In genomic region chr22:47591709-47592108, GRCh38 we compare ENCODE assay signal across 20 cellular contexts.
"Had no signal": no experiment of that assay in that cellular context is flagged by ENCODE, and none has a peak within 500 bp of the region (broad histone marks: within the 10 kb centered on the region; RNA-seq: fewer than 3 reads in every experiment).

No MANE protein-coding gene starts in this region.

- DNase-seq: activated CD4-positive, alpha-beta T cell treated with anti-CD3 and anti-CD28 coated beads for 4 hours; activated CD8-positive, alpha-beta memory T cell treated with anti-CD3 and anti-CD28 coated beads, Interleukin-2, amount 50 U/mL, for 4 hours; activated CD8-positive, alpha-beta T cell treated with anti-CD3 and anti-CD28 coated beads for 36 hours; activated naive CD4-positive, alpha-beta T cell; activated T-cell treated with anti-CD3 and anti-CD28 coated beads, Interleukin-2, amount 50 U/mL, for 72 hours; NCI-H1092; NCI-H1417; NCI-H1930; NCI-H2171; NCI-H2227 treated with DMSO at 0.1 percent for 48 hours; NCI-H526 treated with DMSO at 0.1 percent for 48 hours; SHP77 had no signal

- H3K27me3 ChIP-seq: Peyer's patch had no signal

- H3K9me3 Mint-ChIP-seq: activated CD8-positive, alpha-beta T cell treated with anti-CD3 and anti-CD28 coated beads for 36 hours; activated naive CD4-positive, alpha-beta T cell treated with anti-CD3 and anti-CD28 coated beads, Interleukin-2, amount 50 U/mL, for 24 hours; activated T-helper 2 cell treated with anti-CD3 and anti-CD28 coated beads, Interferon-gamma antibody, Interleukin-2, Interleukin-4, amounts not matched to agents 10 μg/mL and 5 μg/mL and 100 μg/mL, durations not matched to agents 14 hours and 24 hours and 36 hours; T-helper 1 cell treated with Interleukin-12 subunit alpha and Interleukin-12 subunit beta and Interleukin-4 antibody, amounts not matched to agents 30 μg/mL and 1 μg/mL, for 36 hours had no signal

- H3K4me1 ChIP-seq: breast epithelium, Peyer's patch had no signal

- H3K4me3 Mint-ChIP-seq: activated CD8-positive, alpha-beta T cell treated with anti-CD3 and anti-CD28 coated beads for 36 hours; activated naive CD4-positive, alpha-beta T cell treated with anti-CD3 and anti-CD28 coated beads, Interleukin-2, amount 50 U/mL, for 24 hours; activated T-cell treated with anti-CD3 and anti-CD28 coated beads, Interleukin-2, amount 50 U/mL, for 72 hours; T-helper 1 cell treated with Interleukin-12 subunit alpha and Interleukin-12 subunit beta and Interleukin-4 antibody, amounts not matched to agents 30 μg/mL and 1 μg/mL, for 36 hours had no signal

- ATAC-seq: activated CD4-positive, CD25-positive, alpha-beta regulatory T cell treated with anti-CD3 and anti-CD28 coated beads, Interleukin-2, amount 50 U/mL, for 24 hours; activated CD8-positive, alpha-beta T cell treated with anti-CD3 and anti-CD28 coated beads for 36 hours; activated T-cell treated with anti-CD3 and anti-CD28 coated beads, Interleukin-2, amount 50 U/mL, for 72 hours had no signal

- H3K27ac ChIP-seq: breast epithelium, KMS-11, Peyer's patch, RWPE1 had no signal

- H3K4me3 ChIP-seq: breast epithelium, Peyer's patch had no signal

- H3K9me3 ChIP-seq: breast epithelium, Peyer's patch had no signal

- H3K36me3 ChIP-seq: breast epithelium, Peyer's patch had no signal

- H3K36me3 Mint-ChIP-seq: activated naive CD4-positive, alpha-beta T cell treated with anti-CD3 and anti-CD28 coated beads, Interleukin-2, amount 50 U/mL, for 24 hours had no signal

- H3K27ac Mint-ChIP-seq: activated CD8-positive, alpha-beta T cell treated with anti-CD3 and anti-CD28 coated beads for 36 hours; activated naive CD4-positive, alpha-beta T cell treated with anti-CD3 and anti-CD28 coated beads, Interleukin-2, amount 50 U/mL, for 24 hours; activated T-cell treated with anti-CD3 and anti-CD28 coated beads, Interleukin-2, amount 50 U/mL, for 72 hours; activated T-helper 2 cell treated with anti-CD3 and anti-CD28 coated beads, Interferon-gamma antibody, Interleukin-2, Interleukin-4, amounts not matched to agents 10 μg/mL and 5 μg/mL and 100 μg/mL, durations not matched to agents 14 hours and 24 hours and 36 hours; T-helper 1 cell treated with Interleukin-12 subunit alpha and Interleukin-12 subunit beta and Interleukin-4 antibody, amounts not matched to agents 30 μg/mL and 1 μg/mL, for 36 hours had no signal

- H3K4me1 Mint-ChIP-seq: activated naive CD4-positive, alpha-beta T cell treated with anti-CD3 and anti-CD28 coated beads, Interleukin-2, amount 50 U/mL, for 24 hours had no signal
